Comparison of ENCODE assay signal across 17 cellular contexts in genomic region chr21:41899431-41900202, GRCh38. TPM values are rescaled to one million over a fixed set of nuclear protein-coding genes. Genes with fewer than 3 reads are reported as not detected.
DNase-seq lines count a peak whose midpoint lies in the region; ATAC-seq, FAIRE-seq and TF ChIP-seq lines count a peak whose summit lies in the region.
"Had no signal": no experiment of that assay in that cellular context is flagged by ENCODE, and none has a peak within 500 bp of the region (broad histone marks: within the 10 kb centered on the region; RNA-seq: fewer than 3 reads in every experiment).

No MANE protein-coding gene starts in this region.

- H3K27ac Mint-ChIP-seq in CD8-positive, alpha-beta memory T cell, result peak overlapping the region in 5 of 8 donors; percentile 42 to 77 (median 52)
- 0 out of 2 replicates have a peak overlapping the region, but pooled peaks have one; percentile 32 for H3K27ac Mint-ChIP-seq in WTC11
- H3K27ac Mint-ChIP-seq in activated naive CD4-positive, alpha-beta T cell treated with anti-CD3 and anti-CD28 coated beads, Interleukin-2, amount 50 U/mL, for 24 hours, result no peak overlapping the region

- H3F3A ChIP-seq in PC-3 (ENCODE audit: low read length, unreplicated experiment), result no peaks in the 10 kb centered on the region

- H3K4me3 ChIP-seq in CD8-positive, alpha-beta memory T cell (ENCODE audit: low read length), result no peak overlapping the region
- H3K4me3 ChIP-seq in PC-3 (ENCODE audit: low read length), result no peak overlapping the region
- no peak overlapping the region for H3K4me3 ChIP-seq in kidney (ENCODE audit: low read length in 2 of 2)
- H3K4me3 ChIP-seq: gastrocnemius medialis, left lung, upper lobe of right lung had no signal

- H3K9me2 ChIP-seq in PC-3 (replicated peaks; ENCODE audit: low read length), result no peaks in the 10 kb centered on the region

- H3K4me2 ChIP-seq in PC-3 (ENCODE audit: low read length), result no peak overlapping the region

- peaks cover 0 to 1% of the 10 kb centered on the region in 2 donors for H3K27me3 Mint-ChIP-seq in CD8-positive, alpha-beta memory T cell
- no peaks in the 10 kb centered on the region for H3K27me3 Mint-ChIP-seq in WTC11 (ENCODE audit: low read depth)
- H3K27me3 Mint-ChIP-seq in activated naive CD4-positive, alpha-beta T cell treated with anti-CD3 and anti-CD28 coated beads, Interleukin-2, amount 50 U/mL, for 24 hours, result no peaks in the 10 kb centered on the region

- no peaks in the 10 kb centered on the region for H3K9me3 Mint-ChIP-seq in CD8-positive, alpha-beta memory T cell
- H3K9me3 Mint-ChIP-seq in WTC11, result no peaks in the 10 kb centered on the region
- H3K9me3 Mint-ChIP-seq in activated naive CD4-positive, alpha-beta T cell treated with anti-CD3 and anti-CD28 coated beads, Interleukin-2, amount 50 U/mL, for 24 hours, result no peaks in the 10 kb centered on the region
- H3K9me3 Mint-ChIP-seq: H9 had no signal

- no peak overlapping the region for H3K27ac ChIP-seq in CD8-positive, alpha-beta memory T cell (ENCODE audit: low read depth, low read length)
- H3K27ac ChIP-seq in PC-3 (ENCODE audit: low read length) (no peak overlapping the region), kidney (ENCODE audit: low read depth in 2 of 2, low read length in 2 of 2) (no peak overlapping the region)
- H3K27ac ChIP-seq: C4-2B, gastrocnemius medialis, left lung, upper lobe of right lung had no signal

- peaks cover 21% of the 10 kb centered on the region for H3K4me1 ChIP-seq in CD8-positive, alpha-beta memory T cell (ENCODE audit: insufficient read depth, low read length)
- H3K4me1 ChIP-seq in PC-3 (ENCODE audit: insufficient read depth, low read length) (peaks cover 18% of the 10 kb centered on the region), kidney (ENCODE audit: control insufficient read depth in 1 of 2, insufficient read depth in 1 of 2, low read depth in 1 of 2, low read length in 2 of 2) (no peaks in the 10 kb centered on the region)
- H3K4me1 ChIP-seq: gastrocnemius medialis had no signal

- TF ChIP-seq CTCF in WTC11 (IDR thresholded peaks at IDR 0.05) (no peak), PC-3 (conservative IDR thresholded peaks at IDR 0.05; ENCODE audit: low read depth, low read length) (no peak), kidney (IDR thresholded peaks at IDR 0.05; ENCODE audit: borderline replicate concordance, extremely low read depth, insufficient read depth) (no peak)

- peaks cover 4 to 38% (median 19%) of the 10 kb centered on the region in 3 donors for H3K36me3 Mint-ChIP-seq in CD8-positive, alpha-beta memory T cell
- peaks cover 7% of the 10 kb centered on the region for H3K36me3 Mint-ChIP-seq in WTC11
- peaks cover 3% of the 10 kb centered on the region for H3K36me3 Mint-ChIP-seq in activated naive CD4-positive, alpha-beta T cell treated with anti-CD3 and anti-CD28 coated beads, Interleukin-2, amount 50 U/mL, for 24 hours

- H3K9ac ChIP-seq in PC-3 (ENCODE audit: low read length), result no peak overlapping the region
- H3K9ac ChIP-seq in kidney (ENCODE audit: low read length in 2 of 2), result no peak overlapping the region

- no peak for ATAC-seq in WTC11
- ATAC-seq in PC-3, result no peak
- ATAC-seq: gastrocnemius medialis, left lung, upper lobe of right lung had no signal

- H3K79me2 ChIP-seq in PC-3 (ENCODE audit: low read length), result no peaks in the 10 kb centered on the region

- no TSS peak for BruUV-seq in PC-3 (replicated peaks; lab: Mats Ljungman, UMichigan)

- intact Hi-C loops in PC-3 (cut with micrococcal nuclease), result no loop called here
- intact Hi-C loops in kidney (cut with DNase I), result no loop called here

- no peak for FAIRE-seq in kidney (lab: Jason Lieb, UNC)
- FAIRE-seq: GM19239 had no signal

- H3K4me1 Mint-ChIP-seq in CD8-positive, alpha-beta memory T cell, result peaks cover 18 to 25% (median 25%) of the 10 kb centered on the region in 3 donors
- peaks cover 43% of the 10 kb centered on the region for H3K4me1 Mint-ChIP-seq in WTC11
- H3K4me1 Mint-ChIP-seq in activated naive CD4-positive, alpha-beta T cell treated with anti-CD3 and anti-CD28 coated beads, Interleukin-2, amount 50 U/mL, for 24 hours, result peaks cover 36% of the 10 kb centered on the region

- H4K20me1 ChIP-seq in PC-3 (ENCODE audit: low read length), result no peaks in the 10 kb centered on the region

- H3K4me3 Mint-ChIP-seq in CD8-positive, alpha-beta memory T cell, result peak overlapping the region in 4 of 7 donors; percentile 25 to 77 (median 49)
- H3K4me3 Mint-ChIP-seq in WTC11, result no peak overlapping the region
- H3K4me3 Mint-ChIP-seq in activated naive CD4-positive, alpha-beta T cell treated with anti-CD3 and anti-CD28 coated beads, Interleukin-2, amount 50 U/mL, for 24 hours, result peak overlapping the region; percentile 39
- H3K4me3 Mint-ChIP-seq: H9 had no signal

- H3K27me3 ChIP-seq in CD8-positive, alpha-beta memory T cell (ENCODE audit: insufficient read depth, low read length, poor library complexity, severe bottlenecking), result no peaks in the 10 kb centered on the region
- H3K27me3 ChIP-seq in PC-3 (ENCODE audit: low read length), result no peaks in the 10 kb centered on the region
- H3K27me3 ChIP-seq: gastrocnemius medialis, left lung, upper lobe of right lung had no signal

- peaks cover 5% of the 10 kb centered on the region for H3K36me3 ChIP-seq in CD8-positive, alpha-beta memory T cell (ENCODE audit: insufficient read depth, low read length)
- H3K36me3 ChIP-seq in PC-3 (ENCODE audit: low read depth, low read length), result peaks cover 32% of the 10 kb centered on the region
- peaks cover 0 to 6% of the 10 kb centered on the region in 2 donors for H3K36me3 ChIP-seq in kidney (ENCODE audit: control insufficient read depth in 1 of 2, insufficient read depth in 2 of 2, low read length in 2 of 2)

- CTCF ChIA-PET in CD8-positive, alpha-beta memory T cell (lab: Charles Lee), result interaction anchor here (1.3 kb wide), 1 partner anchor 209 kb away, joined by 3 read pairs; no protein-coding TSS in a partner anchor
- CTCF ChIA-PET in WTC11 (lab: Charles Lee) (no interaction called here), PC-3 (lab: Charles Lee) (no interaction called here)

- POLR2A ChIA-PET in CD8-positive, alpha-beta memory T cell (lab: Charles Lee), result interaction anchor here (0.5 kb wide), 1 partner anchor 110 kb away, joined by 3 read pairs; no protein-coding TSS in a partner anchor
- POLR2A ChIA-PET in WTC11 (lab: Charles Lee) (no interaction called here), PC-3 (lab: Charles Lee; ENCODE audit: unreplicated experiment) (no interaction called here)

- no peak overlapping the region for H2AFZ ChIP-seq in PC-3 (ENCODE audit: low read length)

- no peaks in the 10 kb centered on the region for H3K9me3 ChIP-seq in CD8-positive, alpha-beta memory T cell (ENCODE audit: low read length)
- H3K9me3 ChIP-seq in PC-3 (ENCODE audit: low read length) (no peaks in the 10 kb centered on the region), kidney (ENCODE audit: control insufficient read depth in 1 of 2, low read length in 2 of 2) (no peaks in the 10 kb centered on the region)
- H3K9me3 ChIP-seq: gastrocnemius medialis, left lung, upper lobe of right lung had no signal

- peak in 2 of 5 donors; percentile 8 to 16 for DNase-seq in CD8-positive, alpha-beta memory T cell
- DNase-seq in WTC11 (ENCODE audit: low spot score) (no peak), PC-3 (no peak), DMS 273 (lab: John Stamatoyannopoulos, UW; ENCODE audit: unreplicated experiment) (no peak), kidney (no peak), DMS53 (lab: John Stamatoyannopoulos, UW) (no peak)
- peak; percentile 35 for DNase-seq in stimulated activated CD4-positive, alpha-beta T cell treated with anti-CD3 and anti-CD28 coated beads, Interleukin-4, amount 100 ng/mL, for 1 hour
- DNase-seq: gastrocnemius medialis, H9, left lung, NCI-H2227 treated with DMSO at 0.1 percent for 48 hours, nucleus accumbens, T-helper 9 cell, upper lobe of right lung had no signal

TF ChIP-seq in WTC11, 78 proteins besides CTCF, POLR2A, EP300 and RAD21 (continues in another document):
- TF ChIP-seq SMAD3 (CRISPR knock-in tag; IDR thresholded peaks at IDR 0.05; ENCODE audit: borderline replicate concordance) (no peak), OVOL2 (CRISPR knock-in tag; IDR thresholded peaks at IDR 0.05; ENCODE audit: borderline replicate concordance) (no peak), TP53 (CRISPR knock-in tag; IDR thresholded peaks at IDR 0.05) (no peak), E2F1 (CRISPR knock-in tag; IDR thresholded peaks at IDR 0.05) (no peak), FOXP4 (CRISPR knock-in tag; IDR thresholded peaks at IDR 0.05) (no peak), ZNF416 (CRISPR knock-in tag; IDR thresholded peaks at IDR 0.05) (no peak)

RNA-seq across cellular contexts. Expression of gene PRDM15, which starts 20.5 kb away (rescaled TPM):
- 10 to 100 TPM; 12.0 to 13.1 TPM for total RNA-seq in CD8-positive, alpha-beta memory T cell
- polyA plus RNA-seq in CD8-positive, alpha-beta memory T cell, result 2.2 TPM
- total RNA-seq in WTC11 (2021) (10.3 to 12.9 TPM (median 12.2 TPM) in 3 replicates), PC-3 (2014; rRNA removed) (13.4 and 16.8 TPM in 2 replicates), kidney (8.4 TPM)
- polyA plus RNA-seq in kidney (ENCODE audit: insufficient read depth, low read depth, low replicate concordance), result 1.3 TPM

RNA-seq across cellular contexts. Expression of gene C2CD2, which starts 54.2 kb away (rescaled TPM):
- 1 to 10 TPM; 4.3 to 5.0 TPM for total RNA-seq in CD8-positive, alpha-beta memory T cell
- polyA plus RNA-seq in CD8-positive, alpha-beta memory T cell, result 2.3 TPM
- total RNA-seq in WTC11 (2021) (11.2 to 14.9 TPM (median 14.1 TPM) in 3 replicates), PC-3 (2014; rRNA removed) (50.4 and 81.4 TPM in 2 replicates), kidney (25.6 TPM)
- polyA plus RNA-seq in kidney (ENCODE audit: insufficient read depth, low read depth, low replicate concordance), result 7.6 TPM
